Comparison of ENCODE assay signal across 11 cellular contexts in genomic region chr3:11508346-11509174, GRCh38.
DNase-seq lines count a peak whose midpoint lies in the region; ATAC-seq lines count a peak whose summit lies in the region.
"Had no signal": no experiment of that assay in that cellular context is flagged by ENCODE, and none has a peak within 500 bp of the region (broad histone marks: within the 10 kb centered on the region; RNA-seq: fewer than 3 reads in every experiment).

No MANE protein-coding gene starts in this region.

- H3K36me3 ChIP-seq in ES-I3 (ENCODE audit: insufficient read depth, low read length) (no peaks in the 10 kb centered on the region), rectal smooth muscle tissue (ENCODE audit: control insufficient read depth, insufficient read depth, low read length) (no peaks in the 10 kb centered on the region)
- H3K36me3 ChIP-seq: HAP-1 had no signal

- ATAC-seq in left ventricle myocardium superior = peak; percentile 72
- no peak for ATAC-seq in HG03571 (IDR thresholded peaks at IDR 0.05; ENCODE audit: unreplicated experiment)
- ATAC-seq in HG03565 (IDR thresholded peaks at IDR 0.05; ENCODE audit: unreplicated experiment) = no peak

- H3K27ac ChIP-seq in adipose tissue (ENCODE audit: low read depth, low read length) (peak overlapping the region; percentile 5), rectal smooth muscle tissue (ENCODE audit: low read depth, low read length) (peak overlapping the region; percentile 89)

- no peaks in the 10 kb centered on the region for H3K27me3 ChIP-seq in rectal smooth muscle tissue (ENCODE audit: control insufficient read depth, insufficient read depth, low read length)

- no peak for DNase-seq in left ventricle myocardium superior
- DNase-seq in activated T-cell treated with anti-CD3 and anti-CD28 coated beads, Interleukin-2, amount 50 U/mL, for 1 hour = no peak
- no peak for DNase-seq in T-helper 9 cell
- DNase-seq: CD4-positive, alpha-beta memory T cell; stimulated activated CD4-positive, alpha-beta T cell treated with anti-CD3 and anti-CD28 coated beads, Interleukin-12 subunit alpha, Interleukin-12 subunit beta, amount 100 ng/mL, for 4 hours had no signal

- WGBS in adipose tissue, 3 donors = 55 to 76% (median 71%) methylated on average over 5 of the region's 5 CpGs

- H3K4me1 ChIP-seq in ES-I3 (ENCODE audit: insufficient read depth, low read length) = peaks cover 23% of the 10 kb centered on the region
- peaks cover 26% of the 10 kb centered on the region for H3K4me1 ChIP-seq in rectal smooth muscle tissue (ENCODE audit: control insufficient read depth, insufficient read depth, low read length)

- intact Hi-C loops in left ventricle myocardium superior (cut with micrococcal nuclease) = no loop called here

- H3K9me3 ChIP-seq in ES-I3 (ENCODE audit: control insufficient read depth, insufficient read depth, low read length) = no peaks in the 10 kb centered on the region
- H3K9me3 ChIP-seq: HAP-1 had no signal

- no peak overlapping the region for H3K4me3 ChIP-seq in rectal smooth muscle tissue (ENCODE audit: low read length)
- H3K4me3 ChIP-seq: HAP-1 had no signal

- peak overlapping the region; percentile 22; the same call in 1 of the 2 replicates for H3K9ac ChIP-seq in ES-I3 (ENCODE audit: low read depth, low read length)
- H3K9ac ChIP-seq in rectal smooth muscle tissue (ENCODE audit: low read length) = no peak overlapping the region
